ENCODE assay signal across 37 cellular contexts in genomic region chr3:154209499-154209898, GRCh38.
"Had no signal": no experiment of that assay in that cellular context is flagged by ENCODE, and none has a peak within 500 bp of the region (broad histone marks: within the 10 kb centered on the region; RNA-seq: fewer than 3 reads in every experiment).

No MANE protein-coding gene starts in this region.

- H3K4me3 ChIP-seq: ascending aorta, cardiac muscle cell had no signal

- FAIRE-seq: bronchial epithelial cell, TTC549 had no signal

- H3K4me1 ChIP-seq: ascending aorta had no signal

- H3K4me3 Mint-ChIP-seq: activated B cell treated with CpG ODN at 0.5 μM for 24 hours; activated CD4-positive, alpha-beta memory T cell treated with anti-CD3 and anti-CD28 coated beads for 36 hours; activated CD4-positive, alpha-beta T cell treated with anti-CD3 and anti-CD28 coated beads, Interleukin-2, amount 10 ng/mL, durations not matched to agents 24 days and 14 days; activated CD8-positive, alpha-beta T cell treated with anti-CD3 and anti-CD28 coated beads for 36 hours; activated naive CD4-positive, alpha-beta T cell treated with anti-CD3 and anti-CD28 coated beads, Interleukin-2, amount 10 ng/mL, durations not matched to agents 7 days and 5 days; activated naive CD4-positive, alpha-beta T cell treated with anti-CD3 and anti-CD28 coated beads, Interleukin-2, amount 50 U/mL, for 24 hours; activated naive CD8-positive, alpha-beta T cell; activated naive CD8-positive, alpha-beta T cell treated with anti-CD3 and anti-CD28 coated beads, Interleukin-2, amount 10 ng/mL, durations not matched to agents 7 days and 5 days; activated naive CD8-positive, alpha-beta T cell treated with anti-CD3 and anti-CD28 coated beads, Interleukin-2, amount 50 U/mL, for 24 hours; brain; central memory CD8-positive, alpha-beta T cell; T-helper 1 cell treated with Interleukin-12 subunit alpha and Interleukin-12 subunit beta and Interleukin-4 antibody, amounts not matched to agents 30 μg/mL and 1 μg/mL, for 36 hours; T-helper 2 cell treated with Interferon-gamma antibody and Interleukin-4, amounts not matched to agents 5 μg/mL and 100 μg/mL, for 36 hours had no signal

- H3K9me3 Mint-ChIP-seq: activated CD4-positive, alpha-beta memory T cell treated with anti-CD3 and anti-CD28 coated beads for 36 hours; activated CD4-positive, alpha-beta T cell treated with anti-CD3 and anti-CD28 coated beads, Interleukin-2, amount 10 ng/mL, durations not matched to agents 24 days and 14 days; activated naive CD4-positive, alpha-beta T cell treated with anti-CD3 and anti-CD28 coated beads, Interleukin-2, amount 10 ng/mL, durations not matched to agents 7 days and 5 days; activated T-helper 2 cell treated with anti-CD3 and anti-CD28 coated beads, Interferon-gamma antibody, Interleukin-2, Interleukin-4, amounts not matched to agents 10 μg/mL and 5 μg/mL and 100 μg/mL, durations not matched to agents 14 hours and 24 hours and 36 hours; central memory CD8-positive, alpha-beta T cell; T-helper 1 cell treated with Interleukin-12 subunit alpha and Interleukin-12 subunit beta and Interleukin-4 antibody, amounts not matched to agents 30 μg/mL and 1 μg/mL, for 36 hours; T-helper 2 cell treated with Interferon-gamma antibody and Interleukin-4, amounts not matched to agents 5 μg/mL and 100 μg/mL, for 36 hours had no signal

- H3K4me1 Mint-ChIP-seq: activated B cell treated with CpG ODN at 0.5 μM for 24 hours; activated CD4-positive, alpha-beta T cell treated with anti-CD3 and anti-CD28 coated beads, Interleukin-2, amount 10 ng/mL, durations not matched to agents 24 days and 14 days; activated naive CD4-positive, alpha-beta T cell treated with anti-CD3 and anti-CD28 coated beads, Interleukin-2, amount 10 ng/mL, durations not matched to agents 7 days and 5 days; activated naive CD4-positive, alpha-beta T cell treated with anti-CD3 and anti-CD28 coated beads, Interleukin-2, amount 50 U/mL, for 24 hours; activated naive CD8-positive, alpha-beta T cell treated with anti-CD3 and anti-CD28 coated beads, Interleukin-2, amount 10 ng/mL, durations not matched to agents 7 days and 5 days; activated naive CD8-positive, alpha-beta T cell treated with anti-CD3 and anti-CD28 coated beads, Interleukin-2, amount 50 U/mL, for 24 hours; brain; central memory CD8-positive, alpha-beta T cell had no signal

- H3K27ac Mint-ChIP-seq: activated B cell treated with CpG ODN at 0.5 μM for 24 hours; activated CD4-positive, alpha-beta memory T cell treated with anti-CD3 and anti-CD28 coated beads for 36 hours; activated CD4-positive, alpha-beta T cell treated with anti-CD3 and anti-CD28 coated beads, Interleukin-2, amount 10 ng/mL, durations not matched to agents 24 days and 14 days; activated CD8-positive, alpha-beta T cell treated with anti-CD3 and anti-CD28 coated beads for 36 hours; activated naive CD4-positive, alpha-beta T cell treated with anti-CD3 and anti-CD28 coated beads, Interleukin-2, amount 10 ng/mL, durations not matched to agents 7 days and 5 days; activated naive CD4-positive, alpha-beta T cell treated with anti-CD3 and anti-CD28 coated beads, Interleukin-2, amount 50 U/mL, for 24 hours; activated naive CD8-positive, alpha-beta T cell; activated naive CD8-positive, alpha-beta T cell treated with anti-CD3 and anti-CD28 coated beads, Interleukin-2, amount 10 ng/mL, durations not matched to agents 7 days and 5 days; activated naive CD8-positive, alpha-beta T cell treated with anti-CD3 and anti-CD28 coated beads, Interleukin-2, amount 50 U/mL, for 24 hours; activated T-helper 2 cell treated with anti-CD3 and anti-CD28 coated beads, Interferon-gamma antibody, Interleukin-2, Interleukin-4, amounts not matched to agents 10 μg/mL and 5 μg/mL and 100 μg/mL, durations not matched to agents 14 hours and 24 hours and 36 hours; brain; T-helper 1 cell treated with Interleukin-12 subunit alpha and Interleukin-12 subunit beta and Interleukin-4 antibody, amounts not matched to agents 30 μg/mL and 1 μg/mL, for 36 hours; T-helper 2 cell treated with Interferon-gamma antibody and Interleukin-4, amounts not matched to agents 5 μg/mL and 100 μg/mL, for 36 hours had no signal

- ATAC-seq: activated CD8-positive, alpha-beta T cell treated with anti-CD3 and anti-CD28 coated beads for 36 hours; activated naive CD8-positive, alpha-beta T cell treated with anti-CD3 and anti-CD28 coated beads, Interleukin-2, amount 50 U/mL, for 24 hours had no signal

- H3K27me3 ChIP-seq: ascending aorta, cardiac muscle cell had no signal

- H3K27ac ChIP-seq: ascending aorta, cardiac muscle cell, VCaP had no signal

- H3K36me3 ChIP-seq: cardiac muscle cell had no signal

- H3K27me3 Mint-ChIP-seq: activated CD4-positive, alpha-beta T cell treated with anti-CD3 and anti-CD28 coated beads, Interleukin-2, amount 10 ng/mL, durations not matched to agents 24 days and 14 days; activated naive CD4-positive, alpha-beta T cell treated with anti-CD3 and anti-CD28 coated beads, Interleukin-2, amount 10 ng/mL, durations not matched to agents 7 days and 5 days had no signal

- DNase-seq: activated B cell treated with CpG ODN at 0.5 μM for 24 hours; activated CD4-positive, alpha-beta memory T cell treated with anti-CD3 and anti-CD28 coated beads for 36 hours; activated CD4-positive, alpha-beta T cell treated with anti-CD3 and anti-CD28 coated beads for 4 hours; activated CD4-positive, alpha-beta T cell treated with anti-CD3 and anti-CD28 coated beads, Interleukin-2, amount 10 ng/mL, durations not matched to agents 24 days and 14 days; activated CD4-positive, alpha-beta T cell treated with anti-CD3 and anti-CD28 coated beads, Interleukin-2, amount 50 U/mL, for 1 hour; activated CD4-positive, alpha-beta T cell treated with anti-CD3 and anti-CD28 coated beads, Interleukin-2, amount 50 U/mL, for 4 hours; activated CD4-positive, CD25-positive, alpha-beta regulatory T cell treated with anti-CD3 and anti-CD28 coated beads, Interleukin-2, amount 50 U/mL, for 72 hours; activated CD8-positive, alpha-beta memory T cell treated with anti-CD3 and anti-CD28 coated beads, Interleukin-2, amount 50 U/mL, for 4 hours; activated CD8-positive, alpha-beta T cell treated with anti-CD3 and anti-CD28 coated beads for 36 hours; activated effector memory CD4-positive, alpha-beta T cell treated with Interleukin-2 at 50 U/mL for 16 hours; activated gamma-delta T cell; activated naive CD4-positive, alpha-beta T cell treated with anti-CD3 and anti-CD28 coated beads, Interleukin-2, amount 10 ng/mL, durations not matched to agents 7 days and 5 days; activated naive CD4-positive, alpha-beta T cell treated with Interleukin-2 at 50 U/mL for 16 hours; activated naive CD8-positive, alpha-beta T cell treated with anti-CD3 and anti-CD28 coated beads, Interleukin-2, amount 10 ng/mL, durations not matched to agents 7 days and 5 days; activated naive CD8-positive, alpha-beta T cell treated with anti-CD3 and anti-CD28 coated beads, Interleukin-2, amount 50 U/mL, for 24 hours; activated T-cell treated with anti-CD3 and anti-CD28 coated beads for 4 hours; activated T-cell treated with anti-CD3 and anti-CD28 coated beads, Interleukin-2, amount 50 U/mL, for 1 hour; activated T-cell treated with anti-CD3 and anti-CD28 coated beads, Interleukin-2, amount 50 U/mL, for 48 hours; amygdala; anterior cingulate cortex; caudate nucleus; SW 1271; T-helper 1 cell; T-helper 2 cell; T-helper 9 cell had no signal

- H3K36me3 Mint-ChIP-seq: activated CD4-positive, alpha-beta memory T cell treated with anti-CD3 and anti-CD28 coated beads for 36 hours; activated naive CD4-positive, alpha-beta T cell treated with anti-CD3 and anti-CD28 coated beads, Interleukin-2, amount 10 ng/mL, durations not matched to agents 7 days and 5 days; activated naive CD4-positive, alpha-beta T cell treated with anti-CD3 and anti-CD28 coated beads, Interleukin-2, amount 50 U/mL, for 24 hours; activated naive CD8-positive, alpha-beta T cell treated with anti-CD3 and anti-CD28 coated beads, Interleukin-2, amount 10 ng/mL, durations not matched to agents 7 days and 5 days had no signal
